In genomic region chr6:3438190-3439167, GRCh38 we compare ENCODE assay signal across 1 cellular context.
TF ChIP-seq lines count a peak whose summit lies in the region.

No MANE protein-coding gene starts in this region.

TF ChIP-seq in HepG2, 621 proteins besides CTCF, POLR2A, EP300 and RAD21 (continued from another document and continues in another):
- TF ChIP-seq ARID4A (CRISPR knock-in tag; IDR thresholded peaks at IDR 0.05; ENCODE audit: borderline replicate concordance) (peak; percentile 57; the same call in 1 of the 2 replicates), ZFX (CRISPR knock-in tag; IDR thresholded peaks at IDR 0.05; ENCODE audit: low read depth) (peak; percentile 45; the same call in 1 of the 2 replicates), HOXD1 (CRISPR knock-in tag; IDR thresholded peaks at IDR 0.05) (peak; percentile 59; the same call in 1 of the 2 replicates), ZMYM3 (CRISPR knock-in tag; IDR thresholded peaks at IDR 0.05) (peak; percentile 31; the same call in 1 of the 2 replicates), CC2D1A (CRISPR knock-in tag; IDR thresholded peaks at IDR 0.05) (no peak), ZNF564 (CRISPR knock-in tag; IDR thresholded peaks at IDR 0.05) (no peak), NFKB2 (CRISPR knock-in tag; IDR thresholded peaks at IDR 0.05; ENCODE audit: borderline replicate concordance) (peak; percentile 50; the same call in 1 of the 2 replicates), ZNF83 (CRISPR knock-in tag; IDR thresholded peaks at IDR 0.05; ENCODE audit: borderline replicate concordance) (no peak), SAFB2 (CRISPR knock-in tag; IDR thresholded peaks at IDR 0.05; ENCODE audit: borderline replicate concordance, low read depth) (no peak), SSRP1 (CRISPR knock-in tag; IDR thresholded peaks at IDR 0.05) (no peak), MED1 (CRISPR knock-in tag; IDR thresholded peaks at IDR 0.05) (0 out of 2 replicates have a peak, but pooled peaks have one; percentile 43), ZMYM2 (CRISPR knock-in tag; IDR thresholded peaks at IDR 0.05) (no peak), JDP2 (CRISPR knock-in tag; IDR thresholded peaks at IDR 0.05; ENCODE audit: borderline replicate concordance) (no peak), AGO2 (optimal IDR thresholded peaks at IDR 0.05; ENCODE audit: low read depth, low read length) (no peak), MEF2D (CRISPR knock-in tag; IDR thresholded peaks at IDR 0.05) (peak; percentile 63; the same call in 1 of the 2 replicates), LCORL (IDR thresholded peaks at IDR 0.05) (no peak), LCORL (CRISPR knock-in tag; IDR thresholded peaks at IDR 0.05) (peak; percentile 55; the same call in 1 of the 2 replicates), PHF5A (CRISPR knock-in tag; IDR thresholded peaks at IDR 0.05; ENCODE audit: low read depth, unreplicated experiment) (no peak), NRL (CRISPR knock-in tag; IDR thresholded peaks at IDR 0.05; ENCODE audit: borderline replicate concordance) (no peak), FOSL1 (CRISPR knock-in tag; IDR thresholded peaks at IDR 0.05; ENCODE audit: borderline replicate concordance) (peak; percentile 59; the same call in 1 of the 2 replicates), ZNF609 (CRISPR knock-in tag; IDR thresholded peaks at IDR 0.05; ENCODE audit: borderline replicate concordance) (no peak), EED (CRISPR knock-in tag; IDR thresholded peaks at IDR 0.05) (no peak), SAP130 (CRISPR knock-in tag; IDR thresholded peaks at IDR 0.05; ENCODE audit: low read depth) (peak; percentile 75), KLF15 (CRISPR knock-in tag; IDR thresholded peaks at IDR 0.05; ENCODE audit: borderline replicate concordance) (no peak), ZFAT (CRISPR knock-in tag; conservative IDR thresholded peaks at IDR 0.05) (no peak), RAD51 (IDR thresholded peaks at IDR 0.05; ENCODE audit: borderline replicate concordance) (no peak), ZNF205 (CRISPR knock-in tag; IDR thresholded peaks at IDR 0.05) (no peak), ZNF781 (CRISPR knock-in tag; IDR thresholded peaks at IDR 0.05; ENCODE audit: borderline replicate concordance, not compliant biosample characterization) (peak; percentile 51), ZNF749 (CRISPR knock-in tag; IDR thresholded peaks at IDR 0.05; ENCODE audit: borderline replicate concordance) (no peak), ZNF263 (CRISPR knock-in tag; IDR thresholded peaks at IDR 0.05) (no peak)
- TF ChIP-seq, protein P1, sequence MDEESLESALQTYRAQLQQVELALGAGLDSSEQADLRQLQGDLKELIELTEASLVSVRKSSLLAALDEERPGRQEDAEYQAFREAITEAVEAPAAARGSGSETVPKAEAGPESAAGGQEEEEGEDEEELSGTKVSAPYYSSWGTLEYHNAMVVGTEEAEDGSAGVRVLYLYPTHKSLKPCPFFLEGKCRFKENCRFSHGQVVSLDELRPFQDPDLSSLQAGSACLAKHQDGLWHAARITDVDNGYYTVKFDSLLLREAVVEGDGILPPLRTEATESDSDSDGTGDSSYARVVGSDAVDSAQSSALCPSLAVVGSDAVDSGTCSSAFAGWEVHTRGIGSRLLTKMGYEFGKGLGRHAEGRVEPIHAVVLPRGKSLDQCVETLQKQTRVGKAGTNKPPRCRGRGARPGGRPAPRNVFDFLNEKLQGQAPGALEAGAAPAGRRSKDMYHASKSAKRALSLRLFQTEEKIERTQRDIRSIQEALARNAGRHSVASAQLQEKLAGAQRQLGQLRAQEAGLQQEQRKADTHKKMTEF (CRISPR knock-in tag; IDR thresholded peaks at IDR 0.05), result no peak
- TF ChIP-seq, protein P2, sequence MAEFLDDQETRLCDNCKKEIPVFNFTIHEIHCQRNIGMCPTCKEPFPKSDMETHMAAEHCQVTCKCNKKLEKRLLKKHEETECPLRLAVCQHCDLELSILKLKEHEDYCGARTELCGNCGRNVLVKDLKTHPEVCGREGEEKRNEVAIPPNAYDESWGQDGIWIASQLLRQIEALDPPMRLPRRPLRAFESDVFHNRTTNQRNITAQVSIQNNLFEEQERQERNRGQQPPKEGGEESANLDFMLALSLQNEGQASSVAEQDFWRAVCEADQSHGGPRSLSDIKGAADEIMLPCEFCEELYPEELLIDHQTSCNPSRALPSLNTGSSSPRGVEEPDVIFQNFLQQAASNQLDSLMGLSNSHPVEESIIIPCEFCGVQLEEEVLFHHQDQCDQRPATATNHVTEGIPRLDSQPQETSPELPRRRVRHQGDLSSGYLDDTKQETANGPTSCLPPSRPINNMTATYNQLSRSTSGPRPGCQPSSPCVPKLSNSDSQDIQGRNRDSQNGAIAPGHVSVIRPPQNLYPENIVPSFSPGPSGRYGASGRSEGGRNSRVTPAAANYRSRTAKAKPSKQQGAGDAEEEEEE (CRISPR knock-in tag; IDR thresholded peaks at IDR 0.05; ENCODE audit: borderline replicate concordance), result 0 out of 2 replicates have a peak, but pooled peaks have one; percentile 50
- TF ChIP-seq, protein P3, sequence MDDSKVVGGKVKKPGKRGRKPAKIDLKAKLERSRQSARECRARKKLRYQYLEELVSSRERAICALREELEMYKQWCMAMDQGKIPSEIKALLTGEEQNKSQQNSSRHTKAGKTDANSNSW (CRISPR knock-in tag; IDR thresholded peaks at IDR 0.05; ENCODE audit: borderline replicate concordance), result no peak
- TF ChIP-seq, protein P4, sequence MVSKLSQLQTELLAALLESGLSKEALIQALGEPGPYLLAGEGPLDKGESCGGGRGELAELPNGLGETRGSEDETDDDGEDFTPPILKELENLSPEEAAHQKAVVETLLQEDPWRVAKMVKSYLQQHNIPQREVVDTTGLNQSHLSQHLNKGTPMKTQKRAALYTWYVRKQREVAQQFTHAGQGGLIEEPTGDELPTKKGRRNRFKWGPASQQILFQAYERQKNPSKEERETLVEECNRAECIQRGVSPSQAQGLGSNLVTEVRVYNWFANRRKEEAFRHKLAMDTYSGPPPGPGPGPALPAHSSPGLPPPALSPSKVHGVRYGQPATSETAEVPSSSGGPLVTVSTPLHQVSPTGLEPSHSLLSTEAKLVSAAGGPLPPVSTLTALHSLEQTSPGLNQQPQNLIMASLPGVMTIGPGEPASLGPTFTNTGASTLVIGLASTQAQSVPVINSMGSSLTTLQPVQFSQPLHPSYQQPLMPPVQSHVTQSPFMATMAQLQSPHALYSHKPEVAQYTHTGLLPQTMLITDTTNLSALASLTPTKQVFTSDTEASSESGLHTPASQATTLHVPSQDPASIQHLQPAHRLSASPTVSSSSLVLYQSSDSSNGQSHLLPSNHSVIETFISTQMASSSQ (IDR thresholded peaks at IDR 0.05; ENCODE audit: low read depth), result no peak
- TF ChIP-seq, protein P4 (CRISPR knock-in tag; IDR thresholded peaks at IDR 0.05; ENCODE audit: borderline replicate concordance), result no peak
- TF ChIP-seq, protein P5, sequence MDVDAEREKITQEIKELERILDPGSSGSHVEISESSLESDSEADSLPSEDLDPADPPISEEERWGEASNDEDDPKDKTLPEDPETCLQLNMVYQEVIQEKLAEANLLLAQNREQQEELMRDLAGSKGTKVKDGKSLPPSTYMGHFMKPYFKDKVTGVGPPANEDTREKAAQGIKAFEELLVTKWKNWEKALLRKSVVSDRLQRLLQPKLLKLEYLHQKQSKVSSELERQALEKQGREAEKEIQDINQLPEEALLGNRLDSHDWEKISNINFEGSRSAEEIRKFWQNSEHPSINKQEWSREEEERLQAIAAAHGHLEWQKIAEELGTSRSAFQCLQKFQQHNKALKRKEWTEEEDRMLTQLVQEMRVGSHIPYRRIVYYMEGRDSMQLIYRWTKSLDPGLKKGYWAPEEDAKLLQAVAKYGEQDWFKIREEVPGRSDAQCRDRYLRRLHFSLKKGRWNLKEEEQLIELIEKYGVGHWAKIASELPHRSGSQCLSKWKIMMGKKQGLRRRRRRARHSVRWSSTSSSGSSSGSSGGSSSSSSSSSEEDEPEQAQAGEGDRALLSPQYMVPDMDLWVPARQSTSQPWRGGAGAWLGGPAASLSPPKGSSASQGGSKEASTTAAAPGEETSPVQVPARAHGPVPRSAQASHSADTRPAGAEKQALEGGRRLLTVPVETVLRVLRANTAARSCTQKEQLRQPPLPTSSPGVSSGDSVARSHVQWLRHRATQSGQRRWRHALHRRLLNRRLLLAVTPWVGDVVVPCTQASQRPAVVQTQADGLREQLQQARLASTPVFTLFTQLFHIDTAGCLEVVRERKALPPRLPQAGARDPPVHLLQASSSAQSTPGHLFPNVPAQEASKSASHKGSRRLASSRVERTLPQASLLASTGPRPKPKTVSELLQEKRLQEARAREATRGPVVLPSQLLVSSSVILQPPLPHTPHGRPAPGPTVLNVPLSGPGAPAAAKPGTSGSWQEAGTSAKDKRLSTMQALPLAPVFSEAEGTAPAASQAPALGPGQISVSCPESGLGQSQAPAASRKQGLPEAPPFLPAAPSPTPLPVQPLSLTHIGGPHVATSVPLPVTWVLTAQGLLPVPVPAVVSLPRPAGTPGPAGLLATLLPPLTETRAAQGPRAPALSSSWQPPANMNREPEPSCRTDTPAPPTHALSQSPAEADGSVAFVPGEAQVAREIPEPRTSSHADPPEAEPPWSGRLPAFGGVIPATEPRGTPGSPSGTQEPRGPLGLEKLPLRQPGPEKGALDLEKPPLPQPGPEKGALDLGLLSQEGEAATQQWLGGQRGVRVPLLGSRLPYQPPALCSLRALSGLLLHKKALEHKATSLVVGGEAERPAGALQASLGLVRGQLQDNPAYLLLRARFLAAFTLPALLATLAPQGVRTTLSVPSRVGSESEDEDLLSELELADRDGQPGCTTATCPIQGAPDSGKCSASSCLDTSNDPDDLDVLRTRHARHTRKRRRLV (CRISPR knock-in tag; IDR thresholded peaks at IDR 0.05), result no peak
